In the genomic region with DNA sequence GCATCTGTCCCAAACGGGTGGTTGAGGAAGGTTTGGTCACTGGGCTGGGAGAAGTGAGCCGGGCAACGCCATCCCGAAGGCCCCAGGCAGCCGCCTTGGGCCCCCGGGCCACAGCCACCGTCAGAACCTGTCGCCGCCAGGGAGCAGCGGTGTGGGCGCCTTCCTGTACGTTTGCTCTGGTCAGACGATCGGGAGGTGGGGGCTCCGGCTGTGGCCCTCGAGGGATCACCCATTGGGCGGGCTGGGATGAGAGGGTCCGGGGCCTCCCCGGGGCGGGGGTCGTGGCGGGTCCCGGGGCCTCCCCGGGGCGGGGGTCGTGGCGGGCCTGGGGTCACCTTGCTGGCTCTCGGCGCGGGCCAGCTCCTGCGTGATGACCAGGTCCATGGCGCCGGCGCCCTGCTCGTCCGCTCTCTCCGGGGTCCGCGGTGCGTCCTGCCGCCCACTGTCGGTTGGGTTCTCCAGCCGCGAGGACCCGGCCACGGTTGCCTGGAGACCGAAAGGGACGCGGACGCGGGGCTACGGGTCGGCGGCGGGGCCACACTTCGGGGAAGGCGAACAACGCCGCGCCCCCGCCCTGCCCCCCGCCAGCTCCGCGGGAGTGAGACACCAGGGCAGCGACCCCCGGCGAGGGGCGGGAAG, we compare ENCODE assay signal across 10 cellular contexts. TPM values are rescaled to one million over a fixed set of nuclear protein-coding genes. Genes with fewer than 3 reads are reported as not detected.
DNase-seq lines count a peak whose midpoint lies in the region; ATAC-seq and TF ChIP-seq lines count a peak whose summit lies in the region.
"Had no signal": no experiment of that assay in that cellular context is flagged by ENCODE, and none has a peak within 500 bp of the region (broad histone marks: within the 10 kb centered on the region; RNA-seq: fewer than 3 reads in every experiment).

CFAP46 (minus strand) TSS at position 470 of the 639 bp plus-strand sequence; CDS start at position 384, 86 bp downstream.

- peaks cover 54% of the 10 kb centered on the region for H3K27me3 Mint-ChIP-seq in activated CD4-positive, alpha-beta T cell treated with anti-CD3 and anti-CD28 coated beads for 36 hours
- peaks cover 52% of the 10 kb centered on the region for H3K27me3 Mint-ChIP-seq in activated CD8-positive, alpha-beta T cell treated with anti-CD3 and anti-CD28 coated beads for 36 hours
- peaks cover 39% of the 10 kb centered on the region for H3K27me3 Mint-ChIP-seq in nephron progenitor cell (ENCODE audit: low read depth, poor library complexity)

- peak; percentile 67 for DNase-seq in activated CD4-positive, alpha-beta T cell treated with anti-CD3 and anti-CD28 coated beads for 36 hours
- no peak for DNase-seq in activated CD4-positive, alpha-beta T cell treated with anti-CD3 and anti-CD28 coated beads for 4 hours
- DNase-seq in activated CD8-positive, alpha-beta T cell treated with anti-CD3 and anti-CD28 coated beads for 36 hours = peak; percentile 58
- DNase-seq in foreskin fibroblast (peak; percentile 39 to 85), nephron progenitor cell (peak; percentile 87), NCI-H524 treated with DMSO at 0.1 percent for 48 hours (lab: John Stamatoyannopoulos, UW) (no peak)
- DNase-seq: DND-41 had no signal

- intact Hi-C loops in activated CD4-positive, alpha-beta T cell treated with anti-CD3 and anti-CD28 coated beads for 36 hours (cut with DNase I, micrococcal nuclease) = loop anchor here in 1 of 2 experiments (5.0 kb wide), 1 partner anchor 200 kb away; no protein-coding TSS in a partner anchor
- intact Hi-C loops in activated CD8-positive, alpha-beta T cell treated with anti-CD3 and anti-CD28 coated beads for 36 hours (cut with micrococcal nuclease) = loop anchor here (5.0 kb wide), 1 partner anchor 180 kb away; no protein-coding TSS in a partner anchor

- peaks cover 5% of the 10 kb centered on the region for H3K4me1 Mint-ChIP-seq in activated CD4-positive, alpha-beta T cell treated with anti-CD3 and anti-CD28 coated beads for 36 hours
- H3K4me1 Mint-ChIP-seq in activated CD8-positive, alpha-beta T cell treated with anti-CD3 and anti-CD28 coated beads for 36 hours (ENCODE audit: low read depth) = peaks cover 13% of the 10 kb centered on the region
- peaks cover 22% of the 10 kb centered on the region for H3K4me1 Mint-ChIP-seq in nephron progenitor cell

- peak within 1 kb of the TSS; percentile 16 for H3K27ac Mint-ChIP-seq in activated CD4-positive, alpha-beta T cell treated with anti-CD3 and anti-CD28 coated beads for 36 hours
- no peak within 1 kb of the TSS for H3K27ac Mint-ChIP-seq in activated CD8-positive, alpha-beta T cell treated with anti-CD3 and anti-CD28 coated beads for 36 hours
- H3K27ac Mint-ChIP-seq in nephron progenitor cell = peak within 1 kb of the TSS; percentile 25

- POLR2A ChIA-PET in activated CD4-positive, alpha-beta T cell treated with anti-CD3 and anti-CD28 coated beads for 36 hours (lab: Charles Lee) = no interaction called here
- POLR2A ChIA-PET in activated CD8-positive, alpha-beta T cell treated with anti-CD3 and anti-CD28 coated beads for 36 hours (lab: Charles Lee) = no interaction called here

- no peaks in the 10 kb centered on the region for H3K36me3 Mint-ChIP-seq in activated CD4-positive, alpha-beta T cell treated with anti-CD3 and anti-CD28 coated beads for 36 hours (ENCODE audit: low read depth)
- no peaks in the 10 kb centered on the region for H3K36me3 Mint-ChIP-seq in activated CD8-positive, alpha-beta T cell treated with anti-CD3 and anti-CD28 coated beads for 36 hours (ENCODE audit: low read depth)
- no peaks in the 10 kb centered on the region for H3K36me3 Mint-ChIP-seq in nephron progenitor cell (ENCODE audit: low read depth)

- peak within 1 kb of the TSS; percentile 43 to 59 for H3K4me3 ChIP-seq in foreskin fibroblast (ENCODE audit: low read depth in 1 of 2, low read length in 2 of 2)

- H3K4me3 Mint-ChIP-seq in activated CD4-positive, alpha-beta T cell treated with anti-CD3 and anti-CD28 coated beads for 36 hours = peak within 1 kb of the TSS; percentile 48
- H3K4me3 Mint-ChIP-seq in activated CD8-positive, alpha-beta T cell treated with anti-CD3 and anti-CD28 coated beads for 36 hours = peak within 1 kb of the TSS; percentile 57
- peak within 1 kb of the TSS; percentile 90 for H3K4me3 Mint-ChIP-seq in nephron progenitor cell

- CTCF ChIA-PET in activated CD4-positive, alpha-beta T cell treated with anti-CD3 and anti-CD28 coated beads for 36 hours (lab: Charles Lee) = interaction anchor here (0.7 kb wide), 1 partner anchor 113 kb away, joined by 3 read pairs; no protein-coding TSS in a partner anchor
- CTCF ChIA-PET in activated CD8-positive, alpha-beta T cell treated with anti-CD3 and anti-CD28 coated beads for 36 hours (lab: Charles Lee) = no interaction called here

- no peaks in the 10 kb centered on the region for H3K9me3 Mint-ChIP-seq in activated CD4-positive, alpha-beta T cell treated with anti-CD3 and anti-CD28 coated beads for 36 hours (ENCODE audit: low read depth)
- H3K9me3 Mint-ChIP-seq in activated CD8-positive, alpha-beta T cell treated with anti-CD3 and anti-CD28 coated beads for 36 hours = no peaks in the 10 kb centered on the region
- H3K9me3 Mint-ChIP-seq in nephron progenitor cell = no peaks in the 10 kb centered on the region

- TF ChIP-seq CTCF in activated CD8-positive, alpha-beta T cell treated with anti-CD3 and anti-CD28 coated beads for 36 hours (IDR thresholded peaks at IDR 0.05) = no peak
- TF ChIP-seq CTCF in foreskin fibroblast (IDR thresholded peaks at IDR 0.05; ENCODE audit: low read depth, low read length) (no peak), nephron progenitor cell (IDR thresholded peaks at IDR 0.05) (no peak)

- peak; percentile 21 for ATAC-seq in activated CD4-positive, alpha-beta T cell treated with anti-CD3 and anti-CD28 coated beads for 36 hours
- peak; percentile 49 for ATAC-seq in activated CD8-positive, alpha-beta T cell treated with anti-CD3 and anti-CD28 coated beads for 36 hours
- ATAC-seq in GM19395 (IDR thresholded peaks at IDR 0.05; ENCODE audit: unreplicated experiment) (no peak), GM18517 (IDR thresholded peaks at IDR 0.05; ENCODE audit: unreplicated experiment) (no peak)

RNA-seq across cellular contexts. Expression of gene CFAP46, which starts in this region (rescaled TPM):
- under 1 TPM; 0.16 to 0.21 TPM for total RNA-seq in activated CD4-positive, alpha-beta T cell treated with anti-CD3 and anti-CD28 coated beads for 36 hours
- total RNA-seq in activated CD8-positive, alpha-beta T cell treated with anti-CD3 and anti-CD28 coated beads for 36 hours = under 1 TPM in 1 of 2 experiments, not detected in 1; 0.34 TPM
- total RNA-seq: subcutaneous adipose tissue had no signal

Comparison
In these comparisons a context has a peak if more than half of its experiments do, and no peak if none do; other contexts are left out.
1. Peak in DNase-seq and ATAC-seq in activated CD4-positive, alpha-beta T cell treated with anti-CD3 and anti-CD28 coated beads for 36 hours; RNA of the gene not detected or under 1 TPM.
2. Peak in DNase-seq and ATAC-seq in activated CD8-positive, alpha-beta T cell treated with anti-CD3 and anti-CD28 coated beads for 36 hours; RNA of the gene not detected or under 1 TPM.
3. DNase-seq: peak in foreskin fibroblast (2 of 2) and nephron progenitor cell (single experiment); none in activated CD4-positive, alpha-beta T cell treated with anti-CD3 and anti-CD28 coated beads for 4 hours (0 of 2) and NCI-H524 treated with DMSO at 0.1 percent for 48 hours (single experiment).
4. Peak in every context shown above with its lines, with median percentiles within 50 percentile points of each other: H3K4me3 Mint-ChIP-seq.